ENCODE assay signal across 21 cellular contexts in genomic region chr1:50417487-50417886, GRCh38. TPM values are rescaled to one million over a fixed set of nuclear protein-coding genes. Genes with fewer than 3 reads are reported as not detected.
DNase-seq lines count a peak whose midpoint lies in the region; ATAC-seq and TF ChIP-seq lines count a peak whose summit lies in the region.
"Had no signal": no experiment of that assay in that cellular context is flagged by ENCODE, and none has a peak within 500 bp of the region (broad histone marks: within the 10 kb centered on the region; RNA-seq: fewer than 3 reads in every experiment).

No MANE protein-coding gene starts in this region.

- H3K27me3 Mint-ChIP-seq in activated CD4-positive, alpha-beta T cell treated with anti-CD3 and anti-CD28 coated beads, Interleukin-2, amount 10 ng/mL, durations not matched to agents 24 days and 14 days, result peaks cover 70% of the 10 kb centered on the region
- H3K27me3 Mint-ChIP-seq in glutamatergic neuron (ENCODE audit: unreplicated experiment), result peaks cover 48% of the 10 kb centered on the region

- H3K36me3 ChIP-seq in HUES48 (ENCODE audit: control insufficient read depth, insufficient read depth, low read length), result no peaks in the 10 kb centered on the region
- H3K36me3 ChIP-seq in neuronal stem cell (replicated peaks in 1 of 2; ENCODE audit: control insufficient read depth in 2 of 2, insufficient read depth in 2 of 2, low read length in 2 of 2), result no peaks in the 10 kb centered on the region
- H3K36me3 ChIP-seq in GM23248 (ENCODE audit: low read depth), result no peaks in the 10 kb centered on the region
- H3K36me3 ChIP-seq: MG63, stomach, vagina had no signal

- DNase-seq in activated CD4-positive, alpha-beta T cell treated with anti-CD3 and anti-CD28 coated beads, Interleukin-2, amount 10 ng/mL, durations not matched to agents 24 days and 14 days, result peak; percentile 57
- no peak for DNase-seq in activated CD4-positive, alpha-beta T cell treated with anti-CD3 and anti-CD28 coated beads, Interleukin-2, amount 50 U/mL, for 48 hours
- DNase-seq in glutamatergic neuron, result peak; percentile 26
- DNase-seq in neuronal stem cell (ENCODE audit: low spot score), result no peak
- DNase-seq in GM23248, result no peak
- DNase-seq: CD4-positive, alpha-beta T cell; erythroblast; MG63; NCI-H187; NCI-H446 treated with DMSO at 0.1 percent for 48 hours; SIG-M5; stimulated activated CD4-positive, alpha-beta T cell treated with anti-CD3 and anti-CD28 coated beads, Interleukin-12 subunit alpha, Interleukin-12 subunit beta, amount 100 ng/mL, for 4 hours; stomach; T-helper 9 cell had no signal

- H3K36me3 Mint-ChIP-seq in activated CD4-positive, alpha-beta T cell treated with anti-CD3 and anti-CD28 coated beads, Interleukin-2, amount 10 ng/mL, durations not matched to agents 24 days and 14 days (ENCODE audit: low read depth), result peaks cover 16% of the 10 kb centered on the region
- peaks cover 16% of the 10 kb centered on the region for H3K36me3 Mint-ChIP-seq in glutamatergic neuron (ENCODE audit: unreplicated experiment)

- no peak overlapping the region for H2BK5ac ChIP-seq in neuronal stem cell (ENCODE audit: low read length)

- H2AK5ac ChIP-seq in neuronal stem cell (ENCODE audit: low read depth, low read length), result no peak overlapping the region

- no peak overlapping the region for H3K9ac ChIP-seq in HUES48 (ENCODE audit: low read depth, low read length)
- no peak overlapping the region for H3K9ac ChIP-seq in neuronal stem cell (ENCODE audit: low read depth, low read length, poor library complexity)
- no peak overlapping the region for H3K9ac ChIP-seq in GM23248

- peaks cover 12% of the 10 kb centered on the region for H3K9me3 Mint-ChIP-seq in activated CD4-positive, alpha-beta T cell treated with anti-CD3 and anti-CD28 coated beads, Interleukin-2, amount 10 ng/mL, durations not matched to agents 24 days and 14 days
- H3K9me3 Mint-ChIP-seq in glutamatergic neuron (ENCODE audit: unreplicated experiment), result peaks cover 15% of the 10 kb centered on the region
- H3K9me3 Mint-ChIP-seq: CD4-positive, alpha-beta T cell; dendritic cell treated with granulocyte-macrophage colony-stimulating factor and Interleukin-4, amounts not matched to agents 40 ng/mL and 50 ng/mL, for 4 days had no signal

- H2BK12ac ChIP-seq in neuronal stem cell (ENCODE audit: low read length), result no peak overlapping the region

- H3K27ac Mint-ChIP-seq in activated CD4-positive, alpha-beta T cell treated with anti-CD3 and anti-CD28 coated beads, Interleukin-2, amount 10 ng/mL, durations not matched to agents 24 days and 14 days, result peak overlapping the region; percentile 62
- H3K27ac Mint-ChIP-seq in glutamatergic neuron (ENCODE audit: unreplicated experiment), result no peak overlapping the region
- H3K27ac Mint-ChIP-seq: CD4-positive, alpha-beta T cell; dendritic cell treated with granulocyte-macrophage colony-stimulating factor and Interleukin-4, amounts not matched to agents 40 ng/mL and 50 ng/mL, for 4 days; progenitor cell of endocrine pancreas had no signal

- H4K20me1 ChIP-seq in GM23248 (ENCODE audit: insufficient read depth), result no peaks in the 10 kb centered on the region

- H2AFZ ChIP-seq in neuronal stem cell (ENCODE audit: low read length), result peak overlapping the region; percentile 71
- no peak overlapping the region for H2AFZ ChIP-seq in GM23248

- no peak overlapping the region for H3K4me3 Mint-ChIP-seq in activated CD4-positive, alpha-beta T cell treated with anti-CD3 and anti-CD28 coated beads, Interleukin-2, amount 10 ng/mL, durations not matched to agents 24 days and 14 days
- H3K4me3 Mint-ChIP-seq in glutamatergic neuron (ENCODE audit: unreplicated experiment), result peak overlapping the region; percentile 27
- H3K4me3 Mint-ChIP-seq: CD4-positive, alpha-beta T cell; dendritic cell treated with granulocyte-macrophage colony-stimulating factor and Interleukin-4, amounts not matched to agents 40 ng/mL and 50 ng/mL, for 4 days had no signal

- H3K79me2 ChIP-seq in GM23248 (ENCODE audit: insufficient read depth), result no peaks in the 10 kb centered on the region

- H3F3A ChIP-seq in GM23248 (ENCODE audit: insufficient read depth), result no peaks in the 10 kb centered on the region

- H4K91ac ChIP-seq in neuronal stem cell (ENCODE audit: low read depth, low read length, poor library complexity), result no peak overlapping the region

- H3K27me3 ChIP-seq in HUES48 (ENCODE audit: control insufficient read depth, insufficient read depth, low read length), result peaks cover 100% of the 10 kb centered on the region
- peaks cover 72 to 99% (median 94%) of the 10 kb centered on the region in 3 experiments for H3K27me3 ChIP-seq in neuronal stem cell (ENCODE audit: control insufficient read depth in 3 of 3, insufficient read depth in 3 of 3, low read depth in 1 of 3, low read length in 3 of 3)
- peaks cover 96% of the 10 kb centered on the region for H3K27me3 ChIP-seq in GM23248 (replicated peaks; ENCODE audit: insufficient read depth)

- no peaks in the 10 kb centered on the region for H3K79me1 ChIP-seq in neuronal stem cell (ENCODE audit: low read depth, low read length)

- ATAC-seq in HG03175 (IDR thresholded peaks at IDR 0.05; ENCODE audit: unreplicated experiment), result no peak
- no peak for ATAC-seq in GM21367 (IDR thresholded peaks at IDR 0.05; ENCODE audit: unreplicated experiment)

- no peak overlapping the region for H2BK15ac ChIP-seq in neuronal stem cell (ENCODE audit: low read length)

- no peak overlapping the region for H3K27ac ChIP-seq in HUES48 (ENCODE audit: low read depth, low read length)
- no peak overlapping the region for H3K27ac ChIP-seq in neuronal stem cell (replicated peaks; ENCODE audit: low read length)
- H3K27ac ChIP-seq in GM23248, result no peak overlapping the region
- H3K27ac ChIP-seq: stomach, vagina had no signal

- H3K9me2 ChIP-seq in GM23248 (ENCODE audit: insufficient read depth), result no peaks in the 10 kb centered on the region

- no peak for TF ChIP-seq CTCF in glutamatergic neuron (IDR thresholded peaks at IDR 0.05; ENCODE audit: partially characterized antibody, unreplicated experiment)

- H3K4me3 ChIP-seq in HUES48 (ENCODE audit: low read depth, low read length) (0 out of 2 replicates have a peak overlapping the region, but pooled peaks have one; percentile 53), neuronal stem cell (ENCODE audit: low read length in 2 of 2) (no peak overlapping the region), GM23248 (no peak overlapping the region)
- H3K4me3 ChIP-seq: MG63, vagina had no signal

- no CpG with 5 or more reads among the region's 25 CpGs for WGBS in neuronal stem cell (ENCODE audit: extremely low coverage in 2 of 2, insufficient read length in 2 of 2, insufficient replicate concordance in 1 of 2), 2 donors
- 15% methylated on average over 25 of the region's 25 CpGs for WGBS in GM23248 (ENCODE audit: low coverage in 1 of 2, low lambda C conversion rate in 2 of 2, missing lambda C conversion rate in 2 of 2), 2 experiments

- intact Hi-C loops in activated CD4-positive, alpha-beta T cell treated with anti-CD3 and anti-CD28 coated beads, Interleukin-2, amount 10 ng/mL, durations not matched to agents 24 days and 14 days (cut with micrococcal nuclease), result no loop called here

- no peak overlapping the region for H3K14ac ChIP-seq in neuronal stem cell (ENCODE audit: low read length)

- in situ Hi-C loops in GM23248 (cut with MboI), result no loop called here

- H3K4me2 ChIP-seq in neuronal stem cell (ENCODE audit: insufficient read depth, low read length, poor library complexity, severe bottlenecking) (no peak overlapping the region), GM23248 (ENCODE audit: unreplicated experiment) (no peak overlapping the region)

- no peak overlapping the region for H3K4ac ChIP-seq in neuronal stem cell (ENCODE audit: low read length)

- H3K18ac ChIP-seq in neuronal stem cell (ENCODE audit: low read length), result no peak overlapping the region

- H3K9me3 ChIP-seq in HUES48 (ENCODE audit: control insufficient read depth, insufficient read depth, low read length), result no peaks in the 10 kb centered on the region
- H3K9me3 ChIP-seq in neuronal stem cell (replicated peaks in 1 of 2; ENCODE audit: control insufficient read depth in 2 of 2, insufficient read depth in 1 of 2, low read depth in 1 of 2, low read length in 2 of 2), result peaks cover 0 to 2% of the 10 kb centered on the region in 2 donors
- H3K9me3 ChIP-seq in GM23248 (ENCODE audit: low read depth), result no peaks in the 10 kb centered on the region
- H3K9me3 ChIP-seq: MG63, vagina had no signal

- no peak overlapping the region for H4K8ac ChIP-seq in neuronal stem cell (ENCODE audit: low read depth, low read length)

- no peak overlapping the region for H2BK120ac ChIP-seq in neuronal stem cell (ENCODE audit: low read depth, low read length)

- H3K4me1 Mint-ChIP-seq in activated CD4-positive, alpha-beta T cell treated with anti-CD3 and anti-CD28 coated beads, Interleukin-2, amount 10 ng/mL, durations not matched to agents 24 days and 14 days, result peaks cover 17% of the 10 kb centered on the region
- peaks cover 7% of the 10 kb centered on the region for H3K4me1 Mint-ChIP-seq in glutamatergic neuron (ENCODE audit: low read depth, unreplicated experiment)

- no peak overlapping the region for H3K23ac ChIP-seq in neuronal stem cell (ENCODE audit: low read depth, low read length, poor library complexity)

- peaks cover 29% of the 10 kb centered on the region for H3K4me1 ChIP-seq in HUES48 (ENCODE audit: control insufficient read depth, insufficient read depth, low read length)
- H3K4me1 ChIP-seq in neuronal stem cell (ENCODE audit: control insufficient read depth in 2 of 2, insufficient read depth in 1 of 2, low read depth in 1 of 2, low read length in 2 of 2), result peaks cover 5 to 6% of the 10 kb centered on the region in 2 donors
- no peaks in the 10 kb centered on the region for H3K4me1 ChIP-seq in GM23248 (ENCODE audit: insufficient read depth)

RNA-seq across cellular contexts. Expression of gene DMRTA2, which starts 5.8 kb away (rescaled TPM):
- not detected in 2 replicates for total RNA-seq in activated CD4-positive, alpha-beta T cell treated with anti-CD3 and anti-CD28 coated beads, Interleukin-2, amount 10 ng/mL, durations not matched to agents 24 days and 14 days
- 0.42 TPM for total RNA-seq in glutamatergic neuron (ENCODE audit: unreplicated experiment)
- polyA plus RNA-seq in neuronal stem cell (2013, experiment 1 of 2), result 0.17 TPM
- 0.19 TPM for polyA plus RNA-seq in neuronal stem cell (2013, experiment 2 of 2)
- not detected in 2 replicates for total RNA-seq in GM23248 (2014; rRNA removed; shearing (Covaris generic))
- not detected in 2 replicates for polyA plus RNA-seq in GM23248 (2016; fragmentation: Nextera tagmentation; extraction: Ambion mirVana)
- total RNA-seq: CD4-positive, alpha-beta T cell; kidney epithelial cell; progenitor cell of endocrine pancreas; vagina had no signal

Comparison
In these comparisons a context has a peak if more than half of its experiments do, and no peak if none do; other contexts are left out.
1. DNase-seq: peak in activated CD4-positive, alpha-beta T cell treated with anti-CD3 and anti-CD28 coated beads, Interleukin-2, amount 10 ng/mL, durations not matched to agents 24 days and 14 days (single experiment) and glutamatergic neuron (single experiment); none in activated CD4-positive, alpha-beta T cell treated with anti-CD3 and anti-CD28 coated beads, Interleukin-2, amount 50 U/mL, for 48 hours (0 of 2), neuronal stem cell (single experiment) and GM23248 (single experiment).